Comparison of ENCODE assay signal across 10 cellular contexts in genomic region chr10:59894114-59894513, GRCh38. TPM values are rescaled to one million over a fixed set of nuclear protein-coding genes. Genes with fewer than 3 reads are reported as not detected.
DNase-seq lines count a peak whose midpoint lies in the region; ATAC-seq and TF ChIP-seq lines count a peak whose summit lies in the region.
"Had no signal": no experiment of that assay in that cellular context is flagged by ENCODE, and none has a peak within 500 bp of the region (broad histone marks: within the 10 kb centered on the region; RNA-seq: fewer than 3 reads in every experiment).

No MANE protein-coding gene starts in this region.

- H3K27me3 Mint-ChIP-seq in immature natural killer cell (ENCODE audit: low read depth in 3 of 3) (peaks cover 0 to 2% (median 0%) of the 10 kb centered on the region in 3 donors), endodermal cell (ENCODE audit: insufficient read depth) (no peaks in the 10 kb centered on the region)

- no peaks in the 10 kb centered on the region for H3K9me3 Mint-ChIP-seq in immature natural killer cell
- H3K9me3 Mint-ChIP-seq in endodermal cell: no peaks in the 10 kb centered on the region
- H3K9me3 Mint-ChIP-seq: activated T-cell treated with anti-CD3 and anti-CD28 coated beads, Interleukin-2, amount 50 U/mL, for 4 hours had no signal

- H3K9ac ChIP-seq in endodermal cell (ENCODE audit: extremely low read depth, low read length, poor library complexity, severe bottlenecking): no peak overlapping the region

- H3K9me3 ChIP-seq in PC-9 (ENCODE audit: insufficient read depth, low read depth) (no peaks in the 10 kb centered on the region), endodermal cell (ENCODE audit: control insufficient read depth, low read length) (no peaks in the 10 kb centered on the region)

- H3K4me1 Mint-ChIP-seq in immature natural killer cell (peaks cover 39 to 79% of the 10 kb centered on the region in 2 donors), endodermal cell (peaks cover 37% of the 10 kb centered on the region)

- POLR2A ChIA-PET in PC-9 (lab: Charles Lee; ENCODE audit: unreplicated experiment): interaction anchor here (0.5 to 0.9 kb wide), 3 partner anchors 62 to 272 kb away, joined by 3 to 4 read pairs (median 4); no protein-coding TSS in a partner anchor

- no peaks in the 10 kb centered on the region; the same call in 1 of the 2 replicates for H3F3A ChIP-seq in PC-9 (ENCODE audit: insufficient read depth, low read depth)

- 0 out of 2 replicates have a peak overlapping the region, but pooled peaks have one; percentile 7 for H3K4me2 ChIP-seq in PC-9

- H3K36me3 ChIP-seq in PC-9 (ENCODE audit: low read depth): peaks cover 9% of the 10 kb centered on the region; the same call in 1 of the 2 replicates
- H3K36me3 ChIP-seq in endodermal cell (ENCODE audit: control insufficient read depth, insufficient read depth, low read length): no peaks in the 10 kb centered on the region

- H3K9me2 ChIP-seq in PC-9 (ENCODE audit: insufficient read depth): no peaks in the 10 kb centered on the region

- no peak overlapping the region for H2AFZ ChIP-seq in PC-9

- CTCF ChIA-PET in PC-9 (lab: Charles Lee): interaction anchor here (1.0 kb wide), 1 partner anchor 11 kb away, joined by 3 read pairs; no protein-coding TSS in a partner anchor

- H3K27ac ChIP-seq in PC-9 (no peak overlapping the region), endodermal cell (ENCODE audit: low read depth, low read length) (no peak overlapping the region)

- no peaks in the 10 kb centered on the region for H3K27me3 ChIP-seq in PC-9 (ENCODE audit: insufficient read depth, low read depth)
- no peaks in the 10 kb centered on the region for H3K27me3 ChIP-seq in endodermal cell (ENCODE audit: control insufficient read depth, insufficient read depth, low read length, poor library complexity, severe bottlenecking)

- peaks cover 97% of the 10 kb centered on the region for H3K79me2 ChIP-seq in PC-9 (ENCODE audit: low read depth)

- H3K27ac Mint-ChIP-seq in immature natural killer cell (peak overlapping the region in 2 of 6 donors; percentile 32 to 33), endodermal cell (no peak overlapping the region)

- ATAC-seq in omental fat pad (ENCODE audit: low FRiP score) (peak; percentile 97), GM18502 (IDR thresholded peaks at IDR 0.05; ENCODE audit: poor library complexity, unreplicated experiment) (no peak), GM21526 (IDR thresholded peaks at IDR 0.05; ENCODE audit: low FRiP score, unreplicated experiment) (no peak)
- ATAC-seq: activated T-cell treated with anti-CD3 and anti-CD28 coated beads, Interleukin-2, amount 50 U/mL, for 4 hours had no signal

- peak in 8 of 14 donors; percentile 23 to 86 (median 52) for DNase-seq in C1 segment of cervical spinal cord (lab: John Stamatoyannopoulos, UW)
- peak; percentile 67 to 81 for DNase-seq in PC-9
- peak; percentile 91 for DNase-seq in fibroblast of peridontal ligament (ENCODE audit: extremely low read depth)
- DNase-seq in omental fat pad (ENCODE audit: low spot score): no peak
- DNase-seq in immature natural killer cell: no peak
- DNase-seq in endodermal cell: no peak
- DNase-seq: activated T-cell treated with anti-CD3 and anti-CD28 coated beads, Interleukin-2, amount 50 U/mL, for 4 hours; NCI-H526 had no signal

- TF ChIP-seq CTCF in PC-9 (conservative IDR thresholded peaks at IDR 0.05): no peak
- TF ChIP-seq CTCF in omental fat pad (IDR thresholded peaks at IDR 0.05): no peak
- no peak for TF ChIP-seq CTCF in endodermal cell (conservative IDR thresholded peaks at IDR 0.05)

- BruUV-seq in PC-9 (replicated peaks; lab: Mats Ljungman, UMichigan): no TSS peak

- H3K4me3 ChIP-seq in PC-9 (no peak overlapping the region), endodermal cell (ENCODE audit: low read length) (no peak overlapping the region)

- 90 to 92% methylated on average over 2 to 4 of the region's 4 CpGs for WGBS in endodermal cell (ENCODE audit: insufficient coverage in 1 of 2, insufficient read length in 1 of 2), 2 experiments

- H3K36me3 Mint-ChIP-seq in immature natural killer cell (peaks cover 0 to 5% (median 0%) of the 10 kb centered on the region in 3 donors), endodermal cell (ENCODE audit: low read depth) (peaks cover 1% of the 10 kb centered on the region)

- H3K4me3 Mint-ChIP-seq in immature natural killer cell (no peak overlapping the region), endodermal cell (no peak overlapping the region)
- H3K4me3 Mint-ChIP-seq: activated T-cell treated with anti-CD3 and anti-CD28 coated beads, Interleukin-2, amount 50 U/mL, for 4 hours had no signal

- H3K4me1 ChIP-seq in PC-9 (replicated peaks; ENCODE audit: insufficient read depth) (peaks cover 12% of the 10 kb centered on the region; the same call in 1 of the 2 replicates), endodermal cell (ENCODE audit: control insufficient read depth, insufficient read depth, low read length) (no peaks in the 10 kb centered on the region)

- intact Hi-C loops in PC-9 (cut with micrococcal nuclease; ENCODE audit: unreplicated experiment): no loop called here

- H4K20me1 ChIP-seq in PC-9 (ENCODE audit: insufficient read depth): peaks cover 80% of the 10 kb centered on the region

RNA-seq across cellular contexts. Expression of gene CCDC6, which starts 12.2 kb away (rescaled TPM):
- total RNA-seq in PC-9 (2021) (66.2 and 91.9 TPM in 2 replicates), omental fat pad (10 to 100 TPM; 24.7 to 29.7 (median 25.9) TPM), endodermal cell (10 to 100 TPM; 29.3 to 30.4 TPM)
- 1 to 10 TPM; 1.6 to 3.5 (median 1.8) TPM for polyA plus RNA-seq in immature natural killer cell
- 28.3 TPM for polyA plus RNA-seq in endodermal cell (2013, experiment 1 of 2)
- polyA plus RNA-seq in endodermal cell (2013, experiment 2 of 2): 27.9 TPM

Comparison
In these comparisons a context has a peak if more than half of its experiments do, and no peak if none do; other contexts are left out.
1. DNase-seq: peak in C1 segment of cervical spinal cord (8 of 14), PC-9 (2 of 2) and fibroblast of peridontal ligament (single experiment); none in omental fat pad (single experiment), immature natural killer cell (0 of 3) and endodermal cell (single experiment).